In genomic region chr12:21910642-21911041, GRCh38 we compare ENCODE assay signal across 23 cellular contexts. TPM values are rescaled to one million over a fixed set of nuclear protein-coding genes. Genes with fewer than 3 reads are reported as not detected.
A peak's percentile ranks its signal among the peaks of the same experiment; 100 is the strongest.
DNase-seq lines count a peak whose midpoint lies in the region; ATAC-seq and TF ChIP-seq lines count a peak whose summit lies in the region.
"Had no signal": no experiment of that assay in that cellular context is flagged by ENCODE, and none has a peak within 500 bp of the region (broad histone marks: within the 10 kb centered on the region; RNA-seq: fewer than 3 reads in every experiment).

No MANE protein-coding gene starts in this region.

- no peaks in the 10 kb centered on the region for H3K27me3 Mint-ChIP-seq in neural crest cell (ENCODE audit: low read depth)
- H3K27me3 Mint-ChIP-seq in stimulated activated memory B cell treated with anti-CD40 and anti-IgM and Interleukin-4, amounts not matched to agents 10 μg/mL and 1 μg/mL and 100 μg/mL, for 72 hours = no peaks in the 10 kb centered on the region

- peaks cover 42% of the 10 kb centered on the region for H3K4me1 Mint-ChIP-seq in neural crest cell
- H3K4me1 Mint-ChIP-seq in stimulated activated memory B cell treated with anti-CD40 and anti-IgM and Interleukin-4, amounts not matched to agents 10 μg/mL and 1 μg/mL and 100 μg/mL, for 72 hours = no peaks in the 10 kb centered on the region
- H3K4me1 Mint-ChIP-seq: CD8-positive, alpha-beta memory T cell had no signal

- TF ChIP-seq CTCF in neural crest cell (conservative IDR thresholded peaks at IDR 0.05) = no peak

- peak overlapping the region; percentile 47 for H3K4me3 Mint-ChIP-seq in neural crest cell
- no peak overlapping the region for H3K4me3 Mint-ChIP-seq in stimulated activated memory B cell treated with anti-CD40 and anti-IgM and Interleukin-4, amounts not matched to agents 10 μg/mL and 1 μg/mL and 100 μg/mL, for 72 hours
- H3K4me3 Mint-ChIP-seq: CD8-positive, alpha-beta memory T cell had no signal

- H3K27ac Mint-ChIP-seq in neural crest cell (ENCODE audit: unreplicated experiment) = no peak overlapping the region
- no peak overlapping the region for H3K27ac Mint-ChIP-seq in stimulated activated memory B cell treated with anti-CD40 and anti-IgM and Interleukin-4, amounts not matched to agents 10 μg/mL and 1 μg/mL and 100 μg/mL, for 72 hours
- H3K27ac Mint-ChIP-seq: CD8-positive, alpha-beta memory T cell had no signal

- ATAC-seq in HG03442 (IDR thresholded peaks at IDR 0.05; ENCODE audit: unreplicated experiment) = no peak
- no peak for ATAC-seq in stimulated activated memory B cell treated with anti-CD40 and anti-IgM and Interleukin-4, amounts not matched to agents 10 μg/mL and 1 μg/mL and 100 μg/mL, for 72 hours
- ATAC-seq: PC-3 had no signal

- peak; percentile 7 for DNase-seq in Ammon's horn (ENCODE audit: low spot score)
- DNase-seq in astrocyte of the hippocampus (ENCODE audit: low read depth, low spot score) = peak; percentile 2
- peak; percentile 15 for DNase-seq in iPS DF 19.7 (ENCODE audit: low read depth, low spot score)
- DNase-seq in neural crest cell (ENCODE audit: low read depth, low spot score) = no peak
- no peak for DNase-seq in T1000 (lab: John Stamatoyannopoulos, UW)
- DNase-seq: 8988T; C1 segment of cervical spinal cord; Calu3; CD8-positive, alpha-beta memory T cell; DMS153; KG1; NCI-H1092 treated with DMSO at 0.1 percent for 48 hours; NCI-H146; NCI-H2029; NCI-H2171 treated with DMSO at 0.1 percent for 48 hours; NCI-H446; NCI-H526; PC-3; RPMI8226; SHP77 had no signal

- H3K9me3 Mint-ChIP-seq in neural crest cell = peaks cover under 1% of the 10 kb centered on the region
- H3K9me3 Mint-ChIP-seq in stimulated activated memory B cell treated with anti-CD40 and anti-IgM and Interleukin-4, amounts not matched to agents 10 μg/mL and 1 μg/mL and 100 μg/mL, for 72 hours = no peaks in the 10 kb centered on the region
- H3K9me3 Mint-ChIP-seq: CD8-positive, alpha-beta memory T cell had no signal

- H3K36me3 Mint-ChIP-seq in neural crest cell (ENCODE audit: low read depth) = peaks cover 3% of the 10 kb centered on the region
- no peaks in the 10 kb centered on the region for H3K36me3 Mint-ChIP-seq in stimulated activated memory B cell treated with anti-CD40 and anti-IgM and Interleukin-4, amounts not matched to agents 10 μg/mL and 1 μg/mL and 100 μg/mL, for 72 hours
- H3K36me3 Mint-ChIP-seq: CD8-positive, alpha-beta memory T cell had no signal

RNA-seq across cellular contexts. Expression of gene ABCC9, which starts 30.6 kb away (rescaled TPM):
- 2.8 and 3.0 TPM in 2 replicates for total RNA-seq in neural crest cell
- total RNA-seq: Calu3; CD8-positive, alpha-beta memory T cell; G401 had no signal

Comparison
In these comparisons a context has a peak if more than half of its experiments do, and no peak if none do; other contexts are left out.
1. DNase-seq: peak in Ammon's horn (single experiment), astrocyte of the hippocampus (single experiment) and iPS DF 19.7 (single experiment); none in neural crest cell (single experiment) and T1000 (single experiment).